In genomic region chr3:152268501-152269422, GRCh38 we compare ENCODE assay signal across 1 cellular context.
TF ChIP-seq lines count a peak whose summit lies in the region.

A gene with protein sequence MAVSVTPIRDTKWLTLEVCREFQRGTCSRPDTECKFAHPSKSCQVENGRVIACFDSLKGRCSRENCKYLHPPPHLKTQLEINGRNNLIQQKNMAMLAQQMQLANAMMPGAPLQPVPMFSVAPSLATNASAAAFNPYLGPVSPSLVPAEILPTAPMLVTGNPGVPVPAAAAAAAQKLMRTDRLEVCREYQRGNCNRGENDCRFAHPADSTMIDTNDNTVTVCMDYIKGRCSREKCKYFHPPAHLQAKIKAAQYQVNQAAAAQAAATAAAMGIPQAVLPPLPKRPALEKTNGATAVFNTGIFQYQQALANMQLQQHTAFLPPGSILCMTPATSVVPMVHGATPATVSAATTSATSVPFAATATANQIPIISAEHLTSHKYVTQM (plus strand): TSS chr3:152268929. CDS start chr3:152300194, 31,265 bp downstream.

TF ChIP-seq in HepG2, 621 proteins besides CTCF, POLR2A, EP300 and RAD21 (continued from another document and continues in another):
- TF ChIP-seq ZBTB46 (CRISPR knock-in tag; IDR thresholded peaks at IDR 0.05; ENCODE audit: borderline replicate concordance), result no peak
- TF ChIP-seq ZNF660 (CRISPR knock-in tag; IDR thresholded peaks at IDR 0.05; ENCODE audit: borderline replicate concordance, low read depth), result no peak; the same call in 1 of the 2 replicates
- no peak for TF ChIP-seq KDM3A (CRISPR knock-in tag; IDR thresholded peaks at IDR 0.05; ENCODE audit: low read depth)
- no peak for TF ChIP-seq GZF1 (CRISPR knock-in tag; IDR thresholded peaks at IDR 0.05)
- no peak for TF ChIP-seq TCF7L2 (IDR thresholded peaks at IDR 0.05; ENCODE audit: low read depth, low read length)
- TF ChIP-seq KAT8 (CRISPR knock-in tag; IDR thresholded peaks at IDR 0.05), result peak; percentile 68; the same call in 1 of the 2 replicates
- TF ChIP-seq CBFB (CRISPR knock-in tag; IDR thresholded peaks at IDR 0.05), result 0 out of 2 replicates have a peak, but pooled peaks have one; percentile 35
- TF ChIP-seq KLF12 (CRISPR knock-in tag; IDR thresholded peaks at IDR 0.05; ENCODE audit: borderline replicate concordance), result 0 out of 2 replicates have a peak, but pooled peaks have one; percentile 60
- TF ChIP-seq, protein P1, sequence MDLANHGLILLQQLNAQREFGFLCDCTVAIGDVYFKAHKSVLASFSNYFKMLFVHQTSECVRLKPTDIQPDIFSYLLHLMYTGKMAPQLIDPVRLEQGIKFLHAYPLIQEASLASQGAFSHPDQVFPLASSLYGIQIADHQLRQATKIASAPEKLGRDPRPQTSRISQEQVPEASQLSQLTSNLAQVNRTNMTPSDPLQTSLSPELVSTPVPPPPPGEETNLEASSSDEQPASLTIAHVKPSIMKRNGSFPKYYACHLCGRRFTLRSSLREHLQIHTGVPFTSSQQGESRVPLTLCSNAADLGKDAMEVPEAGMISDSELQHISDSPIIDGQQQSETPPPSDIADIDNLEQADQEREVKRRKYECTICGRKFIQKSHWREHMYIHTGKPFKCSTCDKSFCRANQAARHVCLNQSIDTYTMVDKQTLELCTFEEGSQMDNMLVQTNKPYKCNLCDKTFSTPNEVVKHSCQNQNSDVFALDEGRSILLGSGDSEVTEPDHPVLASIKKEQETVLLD (CRISPR knock-in tag; IDR thresholded peaks at IDR 0.05; ENCODE audit: low read depth), result no peak
- peak; percentile 82 for TF ChIP-seq ELF3 (CRISPR knock-in tag; IDR thresholded peaks at IDR 0.05)
- peak; percentile 41 for TF ChIP-seq SKI (IDR thresholded peaks at IDR 0.05; ENCODE audit: partially characterized antibody)
- TF ChIP-seq FOXM1 (CRISPR knock-in tag; IDR thresholded peaks at IDR 0.05), result no peak
- TF ChIP-seq UBTF (CRISPR knock-in tag; IDR thresholded peaks at IDR 0.05), result peak; percentile 93
- no peak for TF ChIP-seq EZH2 (conservative IDR thresholded peaks at IDR 0.05; ENCODE audit: low read depth, low read length)
- no peak for TF ChIP-seq AFF4 (CRISPR knock-in tag; IDR thresholded peaks at IDR 0.05)
- no peak for TF ChIP-seq ZFP36L2 (CRISPR knock-in tag; IDR thresholded peaks at IDR 0.05)
- TF ChIP-seq ZKSCAN5 (CRISPR knock-in tag; IDR thresholded peaks at IDR 0.05), result no peak
- TF ChIP-seq, protein P2, sequence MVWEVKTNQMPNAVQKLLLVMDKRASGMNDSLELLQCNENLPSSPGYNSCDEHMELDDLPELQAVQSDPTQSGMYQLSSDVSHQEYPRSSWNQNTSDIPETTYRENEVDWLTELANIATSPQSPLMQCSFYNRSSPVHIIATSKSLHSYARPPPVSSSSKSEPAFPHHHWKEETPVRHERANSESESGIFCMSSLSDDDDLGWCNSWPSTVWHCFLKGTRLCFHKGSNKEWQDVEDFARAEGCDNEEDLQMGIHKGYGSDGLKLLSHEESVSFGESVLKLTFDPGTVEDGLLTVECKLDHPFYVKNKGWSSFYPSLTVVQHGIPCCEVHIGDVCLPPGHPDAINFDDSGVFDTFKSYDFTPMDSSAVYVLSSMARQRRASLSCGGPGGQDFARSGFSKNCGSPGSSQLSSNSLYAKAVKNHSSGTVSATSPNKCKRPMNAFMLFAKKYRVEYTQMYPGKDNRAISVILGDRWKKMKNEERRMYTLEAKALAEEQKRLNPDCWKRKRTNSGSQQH (CRISPR knock-in tag; IDR thresholded peaks at IDR 0.05; ENCODE audit: low read depth), result no peak; the same call in 1 of the 2 replicates
- peak; percentile 32; the same call in 1 of the 2 replicates for TF ChIP-seq FOXP4 (CRISPR knock-in tag; IDR thresholded peaks at IDR 0.05)
- TF ChIP-seq ZNF432 (CRISPR knock-in tag; IDR thresholded peaks at IDR 0.05; ENCODE audit: borderline replicate concordance), result no peak
- no peak for TF ChIP-seq ZNF770 (CRISPR knock-in tag; IDR thresholded peaks at IDR 0.05)
- peak; percentile 87 for TF ChIP-seq ZNF142 (CRISPR knock-in tag; IDR thresholded peaks at IDR 0.05)
- TF ChIP-seq JUND (CRISPR knock-in tag; IDR thresholded peaks at IDR 0.05), result no peak
